ENCODE assay signal across 19 cellular contexts in genomic region chr6:4853349-4853748, GRCh38.
DNase-seq lines count a peak whose midpoint lies in the region; ATAC-seq, FAIRE-seq and TF ChIP-seq lines count a peak whose summit lies in the region.
"Had no signal": no experiment of that assay in that cellular context is flagged by ENCODE, and none has a peak within 500 bp of the region (broad histone marks: within the 10 kb centered on the region; RNA-seq: fewer than 3 reads in every experiment).

No MANE protein-coding gene starts in this region.

- H3K4me3 Mint-ChIP-seq in stimulated activated effector memory CD8-positive, alpha-beta T cell treated with anti-CD3 and anti-CD28 coated beads, Interleukin-12 subunit alpha, Interleukin-12 subunit beta, amount 100 ng/mL, for 72 hours, result peak overlapping the region; percentile 40
- H3K4me3 Mint-ChIP-seq: HFFc6 had no signal

- H3K4me1 Mint-ChIP-seq in stimulated activated effector memory CD8-positive, alpha-beta T cell treated with anti-CD3 and anti-CD28 coated beads, Interleukin-12 subunit alpha, Interleukin-12 subunit beta, amount 100 ng/mL, for 72 hours, result peaks cover 74% of the 10 kb centered on the region

- POLR2A ChIA-PET in GM12878 (lab: Charles Lee), result interaction anchor here (0.5 kb wide), 1 partner anchor 42 kb away, joined by 3 read pairs; no protein-coding TSS in a partner anchor

- no peak overlapping the region for H3K9ac ChIP-seq in GM12878 (ENCODE audit: control insufficient read depth, insufficient read depth, low read length)
- H3K9ac ChIP-seq: BLaER1 treated with 17β-estradiol and CSF1 and Interleukin-3, amounts not matched to agents 10 nM and 100 nM had no signal

- WGBS in GM12878 (ENCODE audit: insufficient coverage, insufficient replicate concordance, low lambda C conversion rate, missing lambda C conversion rate), result 88% methylated on average over 4 of the region's 4 CpGs

- CTCF ChIA-PET in GM12878 (lab: Yijun Ruan, JAX), result interaction anchor here (1.1 kb wide), 1 partner anchor 8 kb away, joined by 4 read pairs; no protein-coding TSS in a partner anchor

- H3K9me3 Mint-ChIP-seq in stimulated activated effector memory CD8-positive, alpha-beta T cell treated with anti-CD3 and anti-CD28 coated beads, Interleukin-12 subunit alpha, Interleukin-12 subunit beta, amount 100 ng/mL, for 72 hours, result no peaks in the 10 kb centered on the region
- H3K9me3 Mint-ChIP-seq: HFFc6 had no signal

- H3K27ac ChIP-seq in GM12878 (ENCODE audit: control insufficient read depth, insufficient read depth), result no peak overlapping the region
- H3K27ac ChIP-seq: BLaER1 treated with 17β-estradiol and CSF1 and Interleukin-3, amounts not matched to agents 10 nM and 100 nM; PC-9 had no signal

- H3K36me3 ChIP-seq in GM12878 (ENCODE audit: control insufficient read depth in 2 of 2, insufficient read depth in 2 of 2, low read length in 1 of 2), result peaks cover 0 to 7% of the 10 kb centered on the region in 2 experiments; a peak in 1 of 4 replicates

- H3K4me3 ChIP-seq in GM12878, result no peak overlapping the region
- H3K4me3 ChIP-seq: BLaER1 treated with 17β-estradiol and CSF1 and Interleukin-3, amounts not matched to agents 10 nM and 100 nM; PC-9 had no signal

- peak overlapping the region; percentile 68 for H3K27ac Mint-ChIP-seq in stimulated activated effector memory CD8-positive, alpha-beta T cell treated with anti-CD3 and anti-CD28 coated beads, Interleukin-12 subunit alpha, Interleukin-12 subunit beta, amount 100 ng/mL, for 72 hours
- H3K27ac Mint-ChIP-seq: HFFc6 had no signal

- H3K27me3 ChIP-seq in GM12878 (replicated peaks in 1 of 2; ENCODE audit: control insufficient read depth in 2 of 2, insufficient read depth in 2 of 2, low read length in 1 of 2), result no peaks in the 10 kb centered on the region
- H3K27me3 ChIP-seq: BLaER1 treated with 17β-estradiol and CSF1 and Interleukin-3, amounts not matched to agents 10 nM and 100 nM had no signal

- DNase-seq in NCI-H2171 treated with DMSO at 0.1 percent for 48 hours (lab: John Stamatoyannopoulos, UW), result peak; percentile 19
- no peak for DNase-seq in NCI-H2171 (lab: John Stamatoyannopoulos, UW)
- DNase-seq in NCI-H69 (lab: John Stamatoyannopoulos, UW), result peak; percentile 37
- no peak for DNase-seq in GM12878 (ENCODE audit: low read depth, low spot score)
- DNase-seq in stimulated activated effector memory CD8-positive, alpha-beta T cell treated with anti-CD3 and anti-CD28 coated beads, Interleukin-12 subunit alpha, Interleukin-12 subunit beta, amount 100 ng/mL, for 72 hours (ENCODE audit: low spot score in 2 of 2), result no peak
- DNase-seq in CD1c-positive myeloid dendritic cell (ENCODE audit: extremely low spot score), result no peak
- DNase-seq: DND-41, GDM1, HFFc6, MM.1S, NCI-H1092 treated with DMSO at 0.1 percent for 48 hours, NCI-H446 treated with DMSO at 0.1 percent for 48 hours, NCI-H748 treated with DMSO at 0.1 percent for 48 hours had no signal

- no peak for FAIRE-seq in GM12878 (lab: Jason Lieb, UNC)
- FAIRE-seq: GM12891, H1 had no signal

- no TSS peak for BruUV-seq in GM12878 (replicated peaks; lab: Mats Ljungman, UMichigan)

- H4K20me1 ChIP-seq in GM12878 (ENCODE audit: control insufficient read depth, insufficient read depth), result peaks cover 3% of the 10 kb centered on the region; the same call in 1 of the 2 replicates

- no peaks in the 10 kb centered on the region for H3K4me1 ChIP-seq in GM12878 (ENCODE audit: control insufficient read depth, insufficient read depth, low read length)

- H3K36me3 Mint-ChIP-seq in stimulated activated effector memory CD8-positive, alpha-beta T cell treated with anti-CD3 and anti-CD28 coated beads, Interleukin-12 subunit alpha, Interleukin-12 subunit beta, amount 100 ng/mL, for 72 hours, result no peaks in the 10 kb centered on the region

- H3K9me3 ChIP-seq in GM12878 (replicated peaks; ENCODE audit: control insufficient read depth, insufficient read depth, low read length), result no peaks in the 10 kb centered on the region

- in situ Hi-C loops in GM12878 (cut with MboI), result no loop called here

- no peak overlapping the region for H3K4me2 ChIP-seq in GM12878 (ENCODE audit: control insufficient read depth, insufficient read depth)
- H3K4me2 ChIP-seq: BLaER1 treated with 17β-estradiol and CSF1 and Interleukin-3, amounts not matched to agents 10 nM and 100 nM; PC-9 had no signal

- TF ChIP-seq POLR2A in GM12878 (IDR thresholded peaks at IDR 0.05; ENCODE audit: low read depth, low read length), result no peak

- SMC1A ChIA-PET in GM12878 (lab: Charles Lee; ENCODE audit: uncharacterized antibody, unreplicated experiment), result interaction anchor here (0.6 to 1.8 kb wide), 5 partner anchors 9 to 305 kb away, joined by 3 to 6 read pairs (median 3); no protein-coding TSS in a partner anchor

- no peak for TF ChIP-seq CTCF in GM12878 (IDR thresholded peaks at IDR 0.05 in 2 of 3, conservative IDR thresholded peaks at IDR 0.05 in 1 of 3; ENCODE audit: control insufficient read depth in 2 of 3, extremely low read depth in 1 of 3, insufficient read depth in 1 of 3, low read depth in 3 of 3, low read length in 3 of 3)

- H2AFZ ChIP-seq in GM12878 (ENCODE audit: control insufficient read depth, low read depth, low read length), result no peak overlapping the region
- H2AFZ ChIP-seq: PC-9 had no signal

- H3K79me2 ChIP-seq in GM12878 (ENCODE audit: control insufficient read depth, insufficient read depth, low read length), result peaks cover 56% of the 10 kb centered on the region

- ATAC-seq in GM12878 (no peak), HG03571 (IDR thresholded peaks at IDR 0.05; ENCODE audit: unreplicated experiment) (no peak), GM21825 (IDR thresholded peaks at IDR 0.05; ENCODE audit: unreplicated experiment) (no peak)
- no peak for ATAC-seq in stimulated activated effector memory CD8-positive, alpha-beta T cell treated with anti-CD3 and anti-CD28 coated beads, Interleukin-12 subunit alpha, Interleukin-12 subunit beta, amount 100 ng/mL, for 72 hours

- TF ChIP-seq EP300 in GM12878 (IDR thresholded peaks at IDR 0.05; ENCODE audit: borderline replicate concordance in 1 of 2, control insufficient read depth in 1 of 2, low read depth in 2 of 2, low read length in 2 of 2), result no peak

- intact Hi-C loops in GM12878 (cut with micrococcal nuclease; ENCODE audit: unreplicated experiment), result no loop called here

- TF ChIP-seq RAD21 in GM12878 (IDR thresholded peaks at IDR 0.05; ENCODE audit: insufficient read depth, low read depth, low read length), result no peak

- RAD21 ChIA-PET in GM12878 (lab: Charles Lee; ENCODE audit: unreplicated experiment), result interaction anchor here (0.5 kb wide), 1 partner anchor 1966 kb away, joined by 4 read pairs; no protein-coding TSS in a partner anchor

TF ChIP-seq in GM12878, 131 proteins besides CTCF, POLR2A, EP300 and RAD21:
- no peak for TF ChIP-seq BRCA1 (IDR thresholded peaks at IDR 0.05; ENCODE audit: low read depth, low read length)
- TF ChIP-seq REST (IDR thresholded peaks at IDR 0.05; ENCODE audit: low read depth, low read length), result 0 out of 2 replicates have a peak, but pooled peaks have one; percentile 22

Comparison
In these comparisons a context has a peak if more than half of its experiments do, and no peak if none do; other contexts are left out.
1. DNase-seq: peak in NCI-H2171 treated with DMSO at 0.1 percent for 48 hours (single experiment) and NCI-H69 (single experiment); none in NCI-H2171 (single experiment), GM12878 (single experiment), stimulated activated effector memory CD8-positive, alpha-beta T cell treated with anti-CD3 and anti-CD28 coated beads, Interleukin-12 subunit alpha, Interleukin-12 subunit beta, amount 100 ng/mL, for 72 hours (0 of 2) and CD1c-positive myeloid dendritic cell (single experiment).